Comparison of ENCODE assay signal across 1 cellular context in genomic region chrX:48578661-48579128, GRCh38.
TF ChIP-seq lines count a peak whose summit lies in the region.

No MANE protein-coding gene starts in this region.

TF ChIP-seq in GM12878, 131 proteins besides CTCF, POLR2A, EP300 and RAD21:
- no peak for TF ChIP-seq YBX1 (IDR thresholded peaks at IDR 0.05)
- no peak for TF ChIP-seq SUPT20H (IDR thresholded peaks at IDR 0.05; ENCODE audit: borderline replicate concordance, control insufficient read depth, low read depth, low read length)
- no peak for TF ChIP-seq MTA3 (IDR thresholded peaks at IDR 0.05; ENCODE audit: borderline replicate concordance, low read length)
- TF ChIP-seq POLR2AphosphoS5 (IDR thresholded peaks at IDR 0.05; ENCODE audit: low read length) = peak; percentile 81
- no peak for TF ChIP-seq ZZZ3 (IDR thresholded peaks at IDR 0.05; ENCODE audit: control insufficient read depth, insufficient read length, low read depth)
- no peak for TF ChIP-seq PAX8 (IDR thresholded peaks at IDR 0.05)
- peak; percentile 11; the same call in 1 of the 2 replicates for TF ChIP-seq ZBED1 (IDR thresholded peaks at IDR 0.05; ENCODE audit: borderline replicate concordance)
- TF ChIP-seq RAD51 (IDR thresholded peaks at IDR 0.05) = no peak
